11 cellular contexts compared by ENCODE assay signal in the genomic region with DNA sequence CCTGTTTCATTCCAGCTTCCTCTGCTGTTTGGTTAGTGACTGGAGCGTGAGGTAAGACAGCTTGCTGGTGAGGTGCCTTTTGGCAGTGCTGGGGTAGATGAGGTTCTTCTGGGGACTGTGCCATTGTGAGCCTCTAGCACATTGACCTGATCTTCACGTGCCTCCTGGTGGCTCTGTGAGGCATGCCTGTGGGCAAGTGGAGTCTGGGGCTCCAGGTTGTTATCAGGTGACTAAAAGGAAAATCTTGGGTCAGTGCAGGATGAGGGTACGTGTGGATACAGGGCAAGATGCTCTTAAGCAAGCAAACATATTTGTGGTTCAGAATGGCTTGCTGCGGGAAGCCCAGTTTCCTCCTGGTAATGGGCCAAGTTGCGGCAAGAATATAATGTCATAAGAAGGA.
DNase-seq lines count a peak whose midpoint lies in the region; ATAC-seq and TF ChIP-seq lines count a peak whose summit lies in the region.
"Had no signal": no experiment of that assay in that cellular context is flagged by ENCODE, and none has a peak within 500 bp of the region (broad histone marks: within the 10 kb centered on the region; RNA-seq: fewer than 3 reads in every experiment).

No MANE protein-coding gene starts in this region.

- H3K27me3 ChIP-seq in SK-N-SH (ENCODE audit: insufficient read depth) = no peaks in the 10 kb centered on the region
- H3K27me3 ChIP-seq: sigmoid colon had no signal

- no peak overlapping the region for H2AFZ ChIP-seq in SK-N-SH (ENCODE audit: low read depth)

- no peak for TF ChIP-seq RAD21 in SK-N-SH (IDR thresholded peaks at IDR 0.05; ENCODE audit: low read length)

- no peak overlapping the region for H3K4me2 ChIP-seq in SK-N-SH

- H3F3A ChIP-seq in SK-N-SH (replicated peaks; ENCODE audit: insufficient read depth) = no peaks in the 10 kb centered on the region

- H3K9ac ChIP-seq in SK-N-SH = no peak overlapping the region

- TF ChIP-seq EP300 in SK-N-SH (IDR thresholded peaks at IDR 0.05; ENCODE audit: borderline replicate concordance in 1 of 2, low read depth in 1 of 2, low read length in 1 of 2) = no peak

- H3K9me2 ChIP-seq in SK-N-SH = no peaks in the 10 kb centered on the region

- peaks cover 0 to 2% of the 10 kb centered on the region in 2 experiments for H3K36me3 ChIP-seq in SK-N-SH (replicated peaks in 1 of 2; ENCODE audit: control insufficient read depth in 1 of 2, insufficient read depth in 2 of 2, low read length in 1 of 2)
- H3K36me3 ChIP-seq: sigmoid colon had no signal

- no peaks in the 10 kb centered on the region for H4K20me1 ChIP-seq in SK-N-SH (ENCODE audit: insufficient read depth)

- H3K4me3 ChIP-seq in WI38 (ENCODE audit: low read depth, low read length) (no peak overlapping the region), SK-N-SH (ENCODE audit: low read depth in 2 of 2, low read length in 1 of 2) (no peak overlapping the region)
- H3K4me3 ChIP-seq: sigmoid colon had no signal

- CTCF ChIA-PET in SK-N-SH (lab: Yijun Ruan, JAX) = interaction anchor here (1.1 kb wide), 1 partner anchor 39 kb away, joined by 3 read pairs; no protein-coding TSS in a partner anchor

- POLR2A ChIA-PET in SK-N-SH (lab: Yijun Ruan, JAX) = no interaction called here

- no peak for ATAC-seq in HG02885 (IDR thresholded peaks at IDR 0.05; ENCODE audit: poor library complexity, unreplicated experiment)
- ATAC-seq: esophagus mucosa had no signal

- H3K79me2 ChIP-seq in SK-N-SH (ENCODE audit: insufficient read depth) = no peaks in the 10 kb centered on the region

- no peak overlapping the region for H3K27ac ChIP-seq in SK-N-SH (ENCODE audit: low read depth in 2 of 2, low read length in 1 of 2)
- H3K27ac ChIP-seq: sigmoid colon had no signal

- DNase-seq in EH (ENCODE audit: low read depth) = peak; percentile 36
- peak; percentile 63 for DNase-seq in HPDE6-E6E7 (ENCODE audit: extremely low spot score)
- peak; percentile 88 for DNase-seq in iris pigment epithelial cell (ENCODE audit: low read depth)
- DNase-seq in NCI-H1048 (lab: John Stamatoyannopoulos, UW) = no peak
- DNase-seq in middle frontal gyrus (ENCODE audit: extremely low spot score, low spot score) = no peak
- DNase-seq in SK-N-SH = no peak
- DNase-seq: DMS 273 treated with DMSO at 0.1 percent for 48 hours, sigmoid colon had no signal

- H3K9me3 ChIP-seq in SK-N-SH = no peaks in the 10 kb centered on the region
- H3K9me3 ChIP-seq: sigmoid colon had no signal

- TF ChIP-seq CTCF in WI38 (IDR thresholded peaks at IDR 0.05; ENCODE audit: low read depth, low read length) = 0 out of 2 replicates have a peak, but pooled peaks have one; percentile 3
- no peak for TF ChIP-seq CTCF in SK-N-SH (IDR thresholded peaks at IDR 0.05)

- peaks cover 0 to 37% of the 10 kb centered on the region in 2 experiments; a peak in 2 of 4 replicates for H3K4me1 ChIP-seq in SK-N-SH (ENCODE audit: control insufficient read depth in 1 of 2, insufficient read depth in 2 of 2, low read depth in 1 of 2, low read length in 1 of 2)
- H3K4me1 ChIP-seq: sigmoid colon had no signal

- 68% methylated on average over 5 of the region's 5 CpGs for WGBS in SK-N-SH (ENCODE audit: low lambda C conversion rate)

TF ChIP-seq in SK-N-SH, 30 proteins besides CTCF, POLR2A, EP300 and RAD21:
- TF ChIP-seq ZBTB33 (IDR thresholded peaks at IDR 0.05; ENCODE audit: borderline replicate concordance, low read depth) = no peak
- no peak for TF ChIP-seq GABPA (IDR thresholded peaks at IDR 0.05; ENCODE audit: low read depth)
- no peak for TF ChIP-seq SMC3 (IDR thresholded peaks at IDR 0.05; ENCODE audit: low read depth, low read length)
- no peak for TF ChIP-seq CHD2 (IDR thresholded peaks at IDR 0.05; ENCODE audit: low read length, partially characterized antibody)
- TF ChIP-seq POLR2AphosphoS5 (IDR thresholded peaks at IDR 0.05; ENCODE audit: low read depth, low read length) = no peak
- no peak for TF ChIP-seq FOXM1 (IDR thresholded peaks at IDR 0.05; ENCODE audit: low read depth)
- no peak for TF ChIP-seq TCF12 (IDR thresholded peaks at IDR 0.05)
- TF ChIP-seq EZH2phosphoT487 (IDR thresholded peaks at IDR 0.05; ENCODE audit: borderline replicate concordance, low read depth) = no peak
- no peak for TF ChIP-seq FOSL2 (IDR thresholded peaks at IDR 0.05; ENCODE audit: borderline replicate concordance, low read depth)
- TF ChIP-seq NFIC (IDR thresholded peaks at IDR 0.05; ENCODE audit: borderline replicate concordance) = no peak
- TF ChIP-seq REST (IDR thresholded peaks at IDR 0.05; ENCODE audit: low read depth, low read length) = no peak
- TF ChIP-seq RXRA (IDR thresholded peaks at IDR 0.05; ENCODE audit: borderline replicate concordance, low read depth) = no peak
- TF ChIP-seq PBX3 (IDR thresholded peaks at IDR 0.05) = no peak
- TF ChIP-seq FOXJ3 (CRISPR knock-in tag; IDR thresholded peaks at IDR 0.05) = no peak
- no peak for TF ChIP-seq GATA2 (CRISPR knock-in tag; IDR thresholded peaks at IDR 0.05)
- no peak for TF ChIP-seq MXI1 (IDR thresholded peaks at IDR 0.05; ENCODE audit: low read depth, low read length)
- TF ChIP-seq TEAD4 (IDR thresholded peaks at IDR 0.05; ENCODE audit: borderline replicate concordance, insufficient read depth) = no peak
- TF ChIP-seq, protein P1, sequence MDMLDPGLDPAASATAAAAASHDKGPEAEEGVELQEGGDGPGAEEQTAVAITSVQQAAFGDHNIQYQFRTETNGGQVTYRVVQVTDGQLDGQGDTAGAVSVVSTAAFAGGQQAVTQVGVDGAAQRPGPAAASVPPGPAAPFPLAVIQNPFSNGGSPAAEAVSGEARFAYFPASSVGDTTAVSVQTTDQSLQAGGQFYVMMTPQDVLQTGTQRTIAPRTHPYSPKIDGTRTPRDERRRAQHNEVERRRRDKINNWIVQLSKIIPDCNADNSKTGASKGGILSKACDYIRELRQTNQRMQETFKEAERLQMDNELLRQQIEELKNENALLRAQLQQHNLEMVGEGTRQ (IDR thresholded peaks at IDR 0.05; ENCODE audit: borderline replicate concordance, low read depth, low read length) = no peak
- TF ChIP-seq RFX5 (IDR thresholded peaks at IDR 0.05; ENCODE audit: low read length) = no peak

Comparison
In these comparisons a context has a peak if more than half of its experiments do, and no peak if none do; other contexts are left out.
1. DNase-seq: peak in EH (single experiment), HPDE6-E6E7 (single experiment) and iris pigment epithelial cell (single experiment); none in NCI-H1048 (single experiment), middle frontal gyrus (single experiment) and SK-N-SH (single experiment).